In the genomic region with DNA sequence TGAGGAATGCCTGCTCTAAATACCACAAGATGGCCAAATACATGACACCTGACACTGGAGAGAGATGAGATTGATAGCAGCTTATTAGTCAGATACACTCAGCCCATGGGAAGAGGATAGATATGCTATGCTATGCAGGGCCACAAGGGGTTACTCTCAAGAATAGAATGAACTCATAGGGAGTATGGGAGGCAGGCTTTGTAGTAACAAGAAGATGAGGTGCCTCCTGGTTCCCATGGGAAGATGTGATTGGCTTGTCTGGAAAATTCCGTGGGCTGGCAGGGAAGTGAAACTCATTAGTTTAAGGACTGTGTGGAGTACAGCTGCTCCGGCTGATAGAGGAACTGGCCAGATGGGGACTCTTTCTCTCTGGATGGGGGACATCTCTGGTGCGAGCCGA, we compare ENCODE assay signal across 11 cellular contexts. TPM values are rescaled to one million over a fixed set of nuclear protein-coding genes. Genes with fewer than 3 reads are reported as not detected.
DNase-seq lines count a peak whose midpoint lies in the region; ATAC-seq, FAIRE-seq and TF ChIP-seq lines count a peak whose summit lies in the region.
"Had no signal": no experiment of that assay in that cellular context is flagged by ENCODE, and none has a peak within 500 bp of the region (broad histone marks: within the 10 kb centered on the region; RNA-seq: fewer than 3 reads in every experiment).

No MANE protein-coding gene starts in this region.

- no peaks in the 10 kb centered on the region for H3K79me1 ChIP-seq in H1 (ENCODE audit: low read depth, low read length)

- no peak overlapping the region for H3K27ac ChIP-seq in H1 (ENCODE audit: low read depth, low read length)
- H3K27ac ChIP-seq: BLaER1, gastroesophageal sphincter had no signal

- intact Hi-C loops in activated CD4-positive, alpha-beta T cell treated with anti-CD3 and anti-CD28 coated beads for 36 hours (cut with DNase I, micrococcal nuclease): no loop called here

- H3K9ac ChIP-seq in H1 (replicated peaks in 1 of 4; ENCODE audit: extremely low read depth in 1 of 4, low read depth in 3 of 4, low read length in 3 of 4): no peak overlapping the region
- H3K9ac ChIP-seq: BLaER1 had no signal

- H3K14ac ChIP-seq in H1 (ENCODE audit: insufficient read length): no peak overlapping the region

- TF ChIP-seq EP300 in H1 (IDR thresholded peaks at IDR 0.05; ENCODE audit: borderline replicate concordance in 1 of 2, low read depth in 2 of 2, low read length in 2 of 2): no peak

- H3K36me3 ChIP-seq in H1 (ENCODE audit: control insufficient read depth in 2 of 4, insufficient read depth in 4 of 4, low read length in 3 of 4): no peaks in the 10 kb centered on the region
- H3K36me3 ChIP-seq: BLaER1 had no signal

- H2BK12ac ChIP-seq in H1 (ENCODE audit: low read depth, low read length): no peak overlapping the region

- no peak overlapping the region for H2BK120ac ChIP-seq in H1 (replicated peaks; ENCODE audit: low read depth, low read length)

- no peaks in the 10 kb centered on the region for H3K9me3 ChIP-seq in H1 (ENCODE audit: insufficient read depth in 2 of 2, low read depth in 1 of 2, low read length in 1 of 2)
- H3K9me3 ChIP-seq: BLaER1, gastroesophageal sphincter had no signal

- no peak overlapping the region for H4K91ac ChIP-seq in H1 (replicated peaks; ENCODE audit: insufficient read length, low read length)

- no peaks in the 10 kb centered on the region for H4K20me1 ChIP-seq in H1 (replicated peaks in 1 of 2; ENCODE audit: control insufficient read depth in 1 of 2, insufficient read depth in 2 of 2, low read length in 2 of 2)
- H4K20me1 ChIP-seq: BLaER1 had no signal

- H4K8ac ChIP-seq in H1 (ENCODE audit: extremely low read depth, insufficient read depth, low read length): no peak overlapping the region

- TF ChIP-seq RAD21 in H1 (IDR thresholded peaks at IDR 0.05 in 1 of 2, conservative IDR thresholded peaks at IDR 0.05 in 1 of 2; ENCODE audit: low read depth in 2 of 2, low read length in 2 of 2): peak; percentile 15 to 35; a peak in 2 of 4 replicates

- no peak overlapping the region; a peak in 1 of 4 replicates for H3K4me2 ChIP-seq in H1 (ENCODE audit: insufficient read depth in 1 of 2, low read depth in 2 of 2, low read length in 2 of 2)
- H3K4me2 ChIP-seq: BLaER1 had no signal

- H2AK5ac ChIP-seq in H1 (ENCODE audit: low read depth, low read length): no peak overlapping the region

- 57% methylated on average over 4 of the region's 4 CpGs; no CpG with 5 or more reads in 1 of the 2 experiments for WGBS in H1 (ENCODE audit: extremely low coverage in 1 of 2, insufficient coverage in 1 of 2, insufficient read length in 1 of 2, insufficient replicate concordance in 2 of 2, low coverage in 1 of 2, low lambda C conversion rate in 2 of 2, missing lambda C conversion rate in 1 of 2), 2 experiments

- H3K27me3 Mint-ChIP-seq in activated CD4-positive, alpha-beta T cell treated with anti-CD3 and anti-CD28 coated beads for 36 hours: no peaks in the 10 kb centered on the region
- H3K27me3 Mint-ChIP-seq: activated B cell treated with CpG ODN at 0.5 μM for 24 hours had no signal

- CTCF ChIA-PET in activated CD4-positive, alpha-beta T cell treated with anti-CD3 and anti-CD28 coated beads for 36 hours (lab: Charles Lee): no interaction called here
- CTCF ChIA-PET in H1 (lab: Charles Lee; ENCODE audit: partially characterized antibody): interaction anchor here (0.6 to 1.7 kb wide), 5 partner anchors 8 to 59 kb away, joined by 3 to 4 read pairs (median 4); no protein-coding TSS in a partner anchor

- POLR2A ChIA-PET in activated CD4-positive, alpha-beta T cell treated with anti-CD3 and anti-CD28 coated beads for 36 hours (lab: Charles Lee): no interaction called here
- POLR2A ChIA-PET in H1 (lab: Charles Lee; ENCODE audit: partially characterized antibody): no interaction called here

- no peak overlapping the region for H4K5ac ChIP-seq in H1 (ENCODE audit: insufficient read length, low read depth, low read length)

- peak; percentile 94 for FAIRE-seq in H1 (lab: Jason Lieb, UNC)
- peak; percentile 35 for FAIRE-seq in urothelium cell line (lab: Jason Lieb, UNC)

- no peak overlapping the region for H2BK15ac ChIP-seq in H1 (ENCODE audit: low read length)

- no peak overlapping the region for H2AFZ ChIP-seq in H1 (ENCODE audit: low read length)

- no peak for TF ChIP-seq POLR2A in H1 (IDR thresholded peaks at IDR 0.05; ENCODE audit: control extremely low read depth in 1 of 2, low read depth in 2 of 2, low read length in 2 of 2)

- H3K27me3 ChIP-seq in H1 (replicated peaks in 1 of 4; ENCODE audit: control insufficient read depth in 3 of 4, extremely low read depth in 1 of 4, insufficient read depth in 3 of 4, low read length in 3 of 4): no peaks in the 10 kb centered on the region
- H3K27me3 ChIP-seq: BLaER1, gastroesophageal sphincter had no signal

- H2BK5ac ChIP-seq in H1 (ENCODE audit: low read depth, low read length): no peak overlapping the region

- H3K9me3 Mint-ChIP-seq in activated CD4-positive, alpha-beta T cell treated with anti-CD3 and anti-CD28 coated beads for 36 hours (ENCODE audit: low read depth): no peaks in the 10 kb centered on the region
- H3K9me3 Mint-ChIP-seq: activated B cell treated with CpG ODN at 0.5 μM for 24 hours had no signal

- ATAC-seq in activated CD4-positive, alpha-beta T cell treated with anti-CD3 and anti-CD28 coated beads for 36 hours: peak; percentile 53
- no peak for ATAC-seq in HG02588 (IDR thresholded peaks at IDR 0.05; ENCODE audit: unreplicated experiment)
- ATAC-seq in GM21723 (IDR thresholded peaks at IDR 0.05; ENCODE audit: unreplicated experiment): no peak
- ATAC-seq: gastroesophageal sphincter had no signal

- no peak overlapping the region for H2BK20ac ChIP-seq in H1 (ENCODE audit: low read length)

- H3K36me3 Mint-ChIP-seq in activated CD4-positive, alpha-beta T cell treated with anti-CD3 and anti-CD28 coated beads for 36 hours (ENCODE audit: low read depth): peaks cover 3% of the 10 kb centered on the region

- no peak overlapping the region for H3K27ac Mint-ChIP-seq in activated CD4-positive, alpha-beta T cell treated with anti-CD3 and anti-CD28 coated beads for 36 hours
- H3K27ac Mint-ChIP-seq: activated B cell treated with CpG ODN at 0.5 μM for 24 hours had no signal

- no peak overlapping the region for H3K18ac ChIP-seq in H1 (ENCODE audit: extremely low read depth, low read length)

- H3K23ac ChIP-seq in H1 (ENCODE audit: insufficient read length): no peak overlapping the region

- H3K4ac ChIP-seq in H1 (replicated peaks; ENCODE audit: insufficient read length, low read depth, low read length): no peak overlapping the region

- no peaks in the 10 kb centered on the region for H3K4me1 Mint-ChIP-seq in activated CD4-positive, alpha-beta T cell treated with anti-CD3 and anti-CD28 coated beads for 36 hours
- H3K4me1 Mint-ChIP-seq: activated B cell treated with CpG ODN at 0.5 μM for 24 hours had no signal

- peak in 2 of 3 experiments; percentile 24 to 60; a peak in 2 of 4 replicates for TF ChIP-seq CTCF in H1 (IDR thresholded peaks at IDR 0.05; ENCODE audit: control extremely low read depth in 1 of 3, insufficient read depth in 1 of 3, low read depth in 1 of 3, low read length in 3 of 3)

- H3K79me2 ChIP-seq in H1 (ENCODE audit: control insufficient read depth in 1 of 2, insufficient read depth in 2 of 2, low read length in 2 of 2): no peaks in the 10 kb centered on the region

- no peak overlapping the region for H3K4me3 Mint-ChIP-seq in activated CD4-positive, alpha-beta T cell treated with anti-CD3 and anti-CD28 coated beads for 36 hours
- H3K4me3 Mint-ChIP-seq: activated B cell treated with CpG ODN at 0.5 μM for 24 hours had no signal

- no peaks in the 10 kb centered on the region for H3K23me2 ChIP-seq in H1 (ENCODE audit: low read depth, low read length)

- H3K56ac ChIP-seq in H1 (replicated peaks; ENCODE audit: insufficient read length, low read depth, low read length): no peak overlapping the region

- H3K4me3 ChIP-seq in H1 (ENCODE audit: extremely low read depth in 1 of 4, insufficient read depth in 2 of 4, low read depth in 3 of 4, low read length in 4 of 4): no peak overlapping the region
- H3K4me3 ChIP-seq: BLaER1, gastroesophageal sphincter had no signal

- no peak for DNase-seq in activated CD4-positive, alpha-beta T cell treated with anti-CD3 and anti-CD28 coated beads for 36 hours
- DNase-seq in activated CD4-positive, alpha-beta T cell treated with anti-CD3 and anti-CD28 coated beads for 4 hours: no peak
- DNase-seq in NCI-H524 treated with DMSO at 0.1 percent for 48 hours (lab: John Stamatoyannopoulos, UW) (peak; percentile 89), H1 (ENCODE audit: low read depth in 1 of 2, low spot score in 2 of 2) (no peak), urothelium cell line (ENCODE audit: low spot score) (peak; percentile 31), NCI-H2029 (lab: John Stamatoyannopoulos, UW) (no peak)
- DNase-seq: activated B cell treated with CpG ODN at 0.5 μM for 24 hours had no signal

- no peaks in the 10 kb centered on the region for H3K4me1 ChIP-seq in H1 (replicated peaks in 1 of 4; ENCODE audit: control insufficient read depth in 3 of 4, insufficient read depth in 4 of 4, low read length in 3 of 4)
- H3K4me1 ChIP-seq: BLaER1, gastroesophageal sphincter had no signal

RNA-seq across cellular contexts. Expression of a gene that starts 16.5 kb away (rescaled TPM):
- 1 to 10 TPM; 1.3 to 2.3 TPM for total RNA-seq in activated CD4-positive, alpha-beta T cell treated with anti-CD3 and anti-CD28 coated beads for 36 hours
- 0.98 and 1.8 TPM in 2 replicates for total RNA-seq in H1 (2021; fragmentation: NEBNext Ultra II Directional; extraction: Animal tissue kit (Norgen Biotek cat#: 25700))
- polyA plus RNA-seq in H1 (2011; rRNA removed): 0.38 and 0.60 TPM in 2 replicates
- 0.54 TPM for polyA plus RNA-seq in H1 (2011; cell fraction: cytosol; rRNA removed)
- polyA plus RNA-seq in H1 (2011; cell fraction: nucleus; rRNA removed): 1.0 TPM
- polyA plus RNA-seq in H1 (2012, experiment 1 of 2): 0.37 to 0.95 TPM (median 0.79 TPM) in 4 replicates
- polyA plus RNA-seq in H1 (2012, experiment 2 of 2): 0.10 TPM
- polyA plus RNA-seq in H1 (2013, experiment 1 of 2): 2.9 TPM
- 1.8 TPM for polyA plus RNA-seq in H1 (2013, experiment 2 of 2)
- polyA minus RNA-seq in H1 (2011; rRNA and poly(A)+ RNA removed): 0.88 and 2.1 TPM in 2 replicates
- not detected for polyA minus RNA-seq in H1 (2011; cell fraction: cytosol; rRNA and poly(A)+ RNA removed)
- 2.9 TPM for polyA minus RNA-seq in H1 (2011; cell fraction: nucleus; rRNA and poly(A)+ RNA removed)

RNA-seq across cellular contexts. Expression of a gene that starts 23.3 kb away (rescaled TPM):
- 10 to 100 TPM; 47.3 to 47.6 TPM for total RNA-seq in activated CD4-positive, alpha-beta T cell treated with anti-CD3 and anti-CD28 coated beads for 36 hours
- total RNA-seq in H1 (2021; fragmentation: NEBNext Ultra II Directional; extraction: Animal tissue kit (Norgen Biotek cat#: 25700)): 23.6 and 24.5 TPM in 2 replicates
- polyA plus RNA-seq in H1 (2011; rRNA removed): 35.3 and 61.5 TPM in 2 replicates
- polyA plus RNA-seq in H1 (2011; cell fraction: cytosol; rRNA removed): 50.3 TPM
- 25.5 TPM for polyA plus RNA-seq in H1 (2011; cell fraction: nucleus; rRNA removed)
- 18.8 to 26.2 TPM (median 22.5 TPM) in 4 replicates for polyA plus RNA-seq in H1 (2012, experiment 1 of 2)
- 20.0 TPM for polyA plus RNA-seq in H1 (2012, experiment 2 of 2)
- 25.6 TPM for polyA plus RNA-seq in H1 (2013, experiment 1 of 2)
- polyA plus RNA-seq in H1 (2013, experiment 2 of 2): 24.2 TPM
- polyA minus RNA-seq in H1 (2011; rRNA and poly(A)+ RNA removed): 7.3 and 8.7 TPM in 2 replicates
- polyA minus RNA-seq in H1 (2011; cell fraction: cytosol; rRNA and poly(A)+ RNA removed): 18.9 TPM
- 17.4 TPM for polyA minus RNA-seq in H1 (2011; cell fraction: nucleus; rRNA and poly(A)+ RNA removed)

RNA-seq across cellular contexts. Expression of a gene that starts 23.8 kb away (rescaled TPM):
- 1 to 10 TPM in 1 of 2 experiments, under 1 TPM in 1; 0.64 to 1.6 TPM for total RNA-seq in activated CD4-positive, alpha-beta T cell treated with anti-CD3 and anti-CD28 coated beads for 36 hours
- not detected in 2 replicates for total RNA-seq in H1 (2021; fragmentation: NEBNext Ultra II Directional; extraction: Animal tissue kit (Norgen Biotek cat#: 25700))
- polyA plus RNA-seq in H1 (2011; rRNA removed): 0.38 and 0.62 TPM in 2 replicates
- 0.79 TPM for polyA plus RNA-seq in H1 (2011; cell fraction: cytosol; rRNA removed)
- 0.63 TPM for polyA plus RNA-seq in H1 (2011; cell fraction: nucleus; rRNA removed)
- 0.23 to 0.40 TPM (median 0.38 TPM) in 3 of 4 replicates, not detected in the other for polyA plus RNA-seq in H1 (2012, experiment 1 of 2)
- polyA plus RNA-seq in H1 (2012, experiment 2 of 2): not detected
- polyA plus RNA-seq in H1 (2013, experiment 1 of 2): 0.14 TPM
- polyA plus RNA-seq in H1 (2013, experiment 2 of 2): 0.18 TPM
- polyA minus RNA-seq in H1 (2011; rRNA and poly(A)+ RNA removed): 1.0 and 1.4 TPM in 2 replicates
- not detected for polyA minus RNA-seq in H1 (2011; cell fraction: cytosol; rRNA and poly(A)+ RNA removed)
- polyA minus RNA-seq in H1 (2011; cell fraction: nucleus; rRNA and poly(A)+ RNA removed): 0.80 TPM

Comparison
In these comparisons a context has a peak if more than half of its experiments do, and no peak if none do; other contexts are left out.
1. DNase-seq: peak in NCI-H524 treated with DMSO at 0.1 percent for 48 hours (single experiment) and urothelium cell line (single experiment); none in activated CD4-positive, alpha-beta T cell treated with anti-CD3 and anti-CD28 coated beads for 36 hours (single experiment), activated CD4-positive, alpha-beta T cell treated with anti-CD3 and anti-CD28 coated beads for 4 hours (0 of 2), H1 (0 of 2) and NCI-H2029 (single experiment).